21 cellular contexts compared by ENCODE assay signal in the genomic region with DNA sequence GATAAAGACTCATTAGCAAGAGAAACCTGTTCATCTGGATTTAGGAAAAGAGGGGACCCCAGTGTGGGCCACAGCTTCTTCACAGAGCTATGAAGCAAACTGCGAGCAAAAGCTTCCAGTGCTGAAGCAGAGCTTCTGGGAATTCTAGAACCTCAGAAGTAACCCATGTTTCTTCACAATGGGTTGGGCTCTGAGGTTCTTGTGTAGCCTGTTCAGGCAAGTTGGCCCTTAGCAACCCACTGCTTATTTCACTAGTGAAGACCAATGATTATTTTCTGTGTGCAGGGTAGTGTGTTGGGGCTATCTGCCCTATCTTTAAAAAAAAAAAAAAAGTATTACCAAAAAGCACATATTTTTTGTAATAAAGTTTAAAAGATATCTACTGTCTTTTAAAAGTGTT. TPM values are rescaled to one million over a fixed set of nuclear protein-coding genes. Genes with fewer than 3 reads are reported as not detected.
DNase-seq lines count a peak whose midpoint lies in the region; ATAC-seq and TF ChIP-seq lines count a peak whose summit lies in the region.
"Had no signal": no experiment of that assay in that cellular context is flagged by ENCODE, and none has a peak within 500 bp of the region (broad histone marks: within the 10 kb centered on the region; RNA-seq: fewer than 3 reads in every experiment).

Gene ACRV1, minus strand, starts transcription at position 101 of the 400 bp plus-strand sequence. Its CDS starts 67 bp downstream, at position 34.

- H3K4me3 Mint-ChIP-seq in activated T-helper 1 cell treated with anti-CD3 and anti-CD28 coated beads, Interleukin-12 subunit alpha, Interleukin-12 subunit beta, Interleukin-2, Interleukin-4 antibody, amounts not matched to agents 30 ng/mL and 10 ng/mL and 1 ng/mL, durations not matched to agents 14 hours and 24 hours and 36 hours, result no peak within 1 kb of the TSS
- H3K4me3 Mint-ChIP-seq in endothelial cell (ENCODE audit: unreplicated experiment) (no peak within 1 kb of the TSS), progenitor cell of endocrine pancreas (ENCODE audit: low read depth) (no peak within 1 kb of the TSS)
- H3K4me3 Mint-ChIP-seq: B cell; CD4-positive, CD25-positive, alpha-beta regulatory T cell; CD8-positive, alpha-beta memory T cell; H9; IgD-negative memory B cell had no signal

- no peak within 1 kb of the TSS for H3K4me3 ChIP-seq in left lung

- peak within 1 kb of the TSS; percentile 20 for H3K27ac Mint-ChIP-seq in activated T-helper 1 cell treated with anti-CD3 and anti-CD28 coated beads, Interleukin-12 subunit alpha, Interleukin-12 subunit beta, Interleukin-2, Interleukin-4 antibody, amounts not matched to agents 30 ng/mL and 10 ng/mL and 1 ng/mL, durations not matched to agents 14 hours and 24 hours and 36 hours
- peak within 1 kb of the TSS; percentile 25 for H3K27ac Mint-ChIP-seq in endothelial cell (ENCODE audit: unreplicated experiment)
- peak within 1 kb of the TSS; percentile 79 for H3K27ac Mint-ChIP-seq in progenitor cell of endocrine pancreas
- H3K27ac Mint-ChIP-seq in activated naive CD4-positive, alpha-beta T cell treated with anti-CD3 and anti-CD28 coated beads, Interleukin-2, amount 50 U/mL, for 72 hours, result peak within 1 kb of the TSS in 1 of 2 donors; percentile 11
- H3K27ac Mint-ChIP-seq: B cell; CD8-positive, alpha-beta memory T cell; IgD-negative memory B cell had no signal

- no peaks in the 10 kb centered on the region for H3K27me3 Mint-ChIP-seq in activated T-helper 1 cell treated with anti-CD3 and anti-CD28 coated beads, Interleukin-12 subunit alpha, Interleukin-12 subunit beta, Interleukin-2, Interleukin-4 antibody, amounts not matched to agents 30 ng/mL and 10 ng/mL and 1 ng/mL, durations not matched to agents 14 hours and 24 hours and 36 hours (ENCODE audit: insufficient read depth)
- H3K27me3 Mint-ChIP-seq in endothelial cell (ENCODE audit: unreplicated experiment), result no peaks in the 10 kb centered on the region
- peaks cover 3% of the 10 kb centered on the region for H3K27me3 Mint-ChIP-seq in progenitor cell of endocrine pancreas
- H3K27me3 Mint-ChIP-seq: B cell; CD8-positive, alpha-beta memory T cell; IgD-negative memory B cell had no signal

- DNase-seq in ELF-1 (ENCODE audit: low read depth, low spot score) (peak; percentile 61), endothelial cell (ENCODE audit: low spot score) (no peak), progenitor cell of endocrine pancreas (ENCODE audit: low spot score, unreplicated experiment) (no peak), left lung (no peak)
- DNase-seq in activated T-helper 1 cell treated with anti-CD3 and anti-CD28 coated beads, Interleukin-12 subunit alpha, Interleukin-12 subunit beta, Interleukin-2, Interleukin-4 antibody, amounts not matched to agents 30 ng/mL and 10 ng/mL and 1 ng/mL, durations not matched to agents 14 hours and 24 hours and 36 hours (ENCODE audit: low spot score), result no peak
- DNase-seq in activated CD4-positive, alpha-beta T cell treated with anti-CD3 and anti-CD28 coated beads, Interleukin-2, amount 50 U/mL, for 4 hours, result no peak
- DNase-seq in activated naive CD4-positive, alpha-beta T cell treated with anti-CD3 and anti-CD28 coated beads, Interleukin-2, amount 50 U/mL, for 72 hours (ENCODE audit: low spot score in 2 of 2), result no peak
- DNase-seq: C1 segment of cervical spinal cord; Caco-2; CD4-positive, CD25-positive, alpha-beta regulatory T cell; CD8-positive, alpha-beta memory T cell; DMS153; DMS79; GF-D8; GOT3; H9 had no signal

- H3K36me3 ChIP-seq in left lung, result peaks cover 0 to 6% of the 10 kb centered on the region in 2 donors

- no peaks in the 10 kb centered on the region for H3K9me3 ChIP-seq in left lung
- H3K9me3 ChIP-seq: Caco-2 had no signal

- peaks cover 27% of the 10 kb centered on the region for H3K36me3 Mint-ChIP-seq in activated T-helper 1 cell treated with anti-CD3 and anti-CD28 coated beads, Interleukin-12 subunit alpha, Interleukin-12 subunit beta, Interleukin-2, Interleukin-4 antibody, amounts not matched to agents 30 ng/mL and 10 ng/mL and 1 ng/mL, durations not matched to agents 14 hours and 24 hours and 36 hours (ENCODE audit: low read depth)
- H3K36me3 Mint-ChIP-seq in endothelial cell (ENCODE audit: low read depth, unreplicated experiment) (peaks cover 19% of the 10 kb centered on the region), progenitor cell of endocrine pancreas (ENCODE audit: insufficient read depth) (peaks cover 13% of the 10 kb centered on the region)
- peaks cover 17 to 19% of the 10 kb centered on the region in 2 donors for H3K36me3 Mint-ChIP-seq in activated naive CD4-positive, alpha-beta T cell treated with anti-CD3 and anti-CD28 coated beads, Interleukin-2, amount 50 U/mL, for 72 hours
- H3K36me3 Mint-ChIP-seq: CD4-positive, CD25-positive, alpha-beta regulatory T cell; CD8-positive, alpha-beta memory T cell had no signal

- no peak for TF ChIP-seq CTCF in endothelial cell (IDR thresholded peaks at IDR 0.05; ENCODE audit: unreplicated experiment)
- TF ChIP-seq CTCF in progenitor cell of endocrine pancreas (IDR thresholded peaks at IDR 0.05; ENCODE audit: unreplicated experiment), result no peak
- TF ChIP-seq CTCF in left lung (IDR thresholded peaks at IDR 0.05), result no peak

- no peaks in the 10 kb centered on the region for H3K4me1 ChIP-seq in left lung

- no peak for ATAC-seq in left lung
- no peak for ATAC-seq in activated naive CD4-positive, alpha-beta T cell treated with anti-CD3 and anti-CD28 coated beads, Interleukin-2, amount 50 U/mL, for 72 hours
- ATAC-seq: HepG2 had no signal

- intact Hi-C loops in activated T-helper 1 cell treated with anti-CD3 and anti-CD28 coated beads, Interleukin-12 subunit alpha, Interleukin-12 subunit beta, Interleukin-2, Interleukin-4 antibody, amounts not matched to agents 30 ng/mL and 10 ng/mL and 1 ng/mL, durations not matched to agents 14 hours and 24 hours and 36 hours (cut with micrococcal nuclease), result no loop called here
- intact Hi-C loops in left lung (cut with DNase I), result no loop called here

- H3K27ac ChIP-seq in left lung, result no peak within 1 kb of the TSS

- no peaks in the 10 kb centered on the region for H3K4me1 Mint-ChIP-seq in activated T-helper 1 cell treated with anti-CD3 and anti-CD28 coated beads, Interleukin-12 subunit alpha, Interleukin-12 subunit beta, Interleukin-2, Interleukin-4 antibody, amounts not matched to agents 30 ng/mL and 10 ng/mL and 1 ng/mL, durations not matched to agents 14 hours and 24 hours and 36 hours (ENCODE audit: low read depth)
- H3K4me1 Mint-ChIP-seq in endothelial cell (ENCODE audit: unreplicated experiment) (peaks cover 5% of the 10 kb centered on the region), progenitor cell of endocrine pancreas (ENCODE audit: low read depth) (peaks cover 26% of the 10 kb centered on the region)
- H3K4me1 Mint-ChIP-seq: B cell; CD8-positive, alpha-beta memory T cell had no signal

- H3K27me3 ChIP-seq in left lung, result no peaks in the 10 kb centered on the region

- H3K9me3 Mint-ChIP-seq in activated T-helper 1 cell treated with anti-CD3 and anti-CD28 coated beads, Interleukin-12 subunit alpha, Interleukin-12 subunit beta, Interleukin-2, Interleukin-4 antibody, amounts not matched to agents 30 ng/mL and 10 ng/mL and 1 ng/mL, durations not matched to agents 14 hours and 24 hours and 36 hours, result no peaks in the 10 kb centered on the region
- H3K9me3 Mint-ChIP-seq in endothelial cell (ENCODE audit: unreplicated experiment), result no peaks in the 10 kb centered on the region
- H3K9me3 Mint-ChIP-seq in progenitor cell of endocrine pancreas (ENCODE audit: low read depth), result no peaks in the 10 kb centered on the region
- no peaks in the 10 kb centered on the region for H3K9me3 Mint-ChIP-seq in activated naive CD4-positive, alpha-beta T cell treated with anti-CD3 and anti-CD28 coated beads, Interleukin-2, amount 50 U/mL, for 72 hours
- H3K9me3 Mint-ChIP-seq: CD4-positive, CD25-positive, alpha-beta regulatory T cell; CD8-positive, alpha-beta memory T cell; H9; IgD-negative memory B cell had no signal

RNA-seq across cellular contexts. Expression of gene ACRV1, which starts in this region (rescaled TPM):
- not detected in 2 replicates for total RNA-seq in activated T-helper 1 cell treated with anti-CD3 and anti-CD28 coated beads, Interleukin-12 subunit alpha, Interleukin-12 subunit beta, Interleukin-2, Interleukin-4 antibody, amounts not matched to agents 30 ng/mL and 10 ng/mL and 1 ng/mL, durations not matched to agents 14 hours and 24 hours and 36 hours
- not detected for total RNA-seq in endothelial cell (ENCODE audit: unreplicated experiment)
- 0.50 and 0.55 TPM in 2 replicates for total RNA-seq in progenitor cell of endocrine pancreas
- total RNA-seq in left lung, result not detected
- total RNA-seq in activated naive CD4-positive, alpha-beta T cell treated with anti-CD3 and anti-CD28 coated beads, Interleukin-2, amount 50 U/mL, for 72 hours, result not detected
- total RNA-seq: A172; B cell; Caco-2; CD4-positive, CD25-positive, alpha-beta regulatory T cell; CD8-positive, alpha-beta memory T cell; Daoy; H9; HepG2 had no signal
